6 cellular contexts compared by ENCODE assay signal in genomic region chr19:49475995-49476880, GRCh38.
DNase-seq lines count a peak whose midpoint lies in the region.

No MANE protein-coding gene starts in this region.

- H3K4me1 Mint-ChIP-seq in activated T-cell treated with anti-CD3 and anti-CD28 coated beads, Interleukin-2, amount 50 U/mL, for 24 hours (ENCODE audit: low read depth): peaks cover 50% of the 10 kb centered on the region

- H3K27ac Mint-ChIP-seq in activated T-cell treated with anti-CD3 and anti-CD28 coated beads, Interleukin-2, amount 50 U/mL, for 24 hours: peak overlapping the region; percentile 92

- DNase-seq in NCI-H524 (lab: John Stamatoyannopoulos, UW) (peak; percentile 49 to 63), NCI-H524 treated with DMSO at 0.1 percent for 48 hours (lab: John Stamatoyannopoulos, UW) (no peak), iris pigment epithelial cell (ENCODE audit: low read depth) (peak; percentile 54), NCI-H2029 treated with DMSO at 0.1 percent for 48 hours (lab: John Stamatoyannopoulos, UW) (no peak), DMS79 treated with DMSO at 0.1 percent for 48 hours (lab: John Stamatoyannopoulos, UW) (no peak)
- DNase-seq in activated T-cell treated with anti-CD3 and anti-CD28 coated beads, Interleukin-2, amount 50 U/mL, for 24 hours: peak; percentile 84

- H3K36me3 Mint-ChIP-seq in activated T-cell treated with anti-CD3 and anti-CD28 coated beads, Interleukin-2, amount 50 U/mL, for 24 hours (ENCODE audit: low read depth): peaks cover 41% of the 10 kb centered on the region

- peak overlapping the region; percentile 81 for H3K4me3 Mint-ChIP-seq in activated T-cell treated with anti-CD3 and anti-CD28 coated beads, Interleukin-2, amount 50 U/mL, for 24 hours

- no peaks in the 10 kb centered on the region for H3K27me3 Mint-ChIP-seq in activated T-cell treated with anti-CD3 and anti-CD28 coated beads, Interleukin-2, amount 50 U/mL, for 24 hours

- H3K9me3 Mint-ChIP-seq in activated T-cell treated with anti-CD3 and anti-CD28 coated beads, Interleukin-2, amount 50 U/mL, for 24 hours: no peaks in the 10 kb centered on the region

Comparison
In these comparisons a context has a peak if more than half of its experiments do, and no peak if none do; other contexts are left out.
1. DNase-seq: peak in NCI-H524 (2 of 2), activated T-cell treated with anti-CD3 and anti-CD28 coated beads, Interleukin-2, amount 50 U/mL, for 24 hours (single experiment) and iris pigment epithelial cell (single experiment); none in NCI-H524 treated with DMSO at 0.1 percent for 48 hours (single experiment), NCI-H2029 treated with DMSO at 0.1 percent for 48 hours (single experiment) and DMS79 treated with DMSO at 0.1 percent for 48 hours (single experiment).